ENCODE assay signal across 8 cellular contexts in the genomic region with DNA sequence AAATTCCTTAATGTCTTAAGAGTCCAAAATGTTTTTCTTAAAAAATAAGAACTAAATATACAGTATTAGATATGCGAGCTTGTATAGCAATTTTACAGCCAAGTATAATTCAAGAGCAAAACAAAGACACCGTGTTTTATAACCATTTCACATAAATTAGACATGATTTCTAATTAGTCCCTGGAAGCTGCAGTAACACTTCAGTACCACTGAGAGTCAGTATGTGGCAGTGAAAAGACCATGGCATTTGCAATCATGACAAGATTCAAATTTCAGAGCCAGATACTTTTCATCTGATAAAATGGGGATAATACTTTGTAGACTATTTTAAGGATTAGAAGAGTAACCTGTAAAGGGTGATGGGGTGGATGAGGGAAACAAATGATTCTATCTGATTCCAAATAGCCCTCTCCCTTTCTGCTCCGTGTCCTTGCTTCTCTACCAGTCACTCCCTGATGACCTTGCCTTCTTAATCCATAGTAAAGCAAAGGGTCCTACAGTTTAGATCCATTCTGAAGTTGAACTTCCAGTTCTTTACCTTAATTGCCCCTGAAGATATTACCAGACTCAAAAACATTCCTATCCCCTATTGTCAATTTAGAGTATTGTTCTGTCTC.
DNase-seq lines count a peak whose midpoint lies in the region; ATAC-seq and TF ChIP-seq lines count a peak whose summit lies in the region.

No MANE protein-coding gene starts in this region.

- no peak for TF ChIP-seq POLR2A in ovary (IDR thresholded peaks at IDR 0.05)

- no peaks in the 10 kb centered on the region for H3K27me3 Mint-ChIP-seq in activated naive CD8-positive, alpha-beta T cell treated with anti-CD3 and anti-CD28 coated beads, Interleukin-2, amount 50 U/mL, for 24 hours

- H3K36me3 ChIP-seq in ovary = no peaks in the 10 kb centered on the region

- H3K4me1 Mint-ChIP-seq in activated naive CD8-positive, alpha-beta T cell treated with anti-CD3 and anti-CD28 coated beads, Interleukin-2, amount 50 U/mL, for 24 hours = no peaks in the 10 kb centered on the region

- no peaks in the 10 kb centered on the region for H3K9me3 ChIP-seq in ovary

- peak; percentile 48 for DNase-seq in DMS153 treated with DMSO at 0.1 percent for 48 hours (lab: John Stamatoyannopoulos, UW; ENCODE audit: unreplicated experiment)
- DNase-seq in HT1080 (ENCODE audit: low read depth) = peak; percentile 3
- peak; percentile 58 for DNase-seq in SK-MEL-5 (ENCODE audit: low read depth, low spot score)
- DNase-seq in fibroblast of mammary gland (ENCODE audit: low read depth) = peak; percentile 61
- no peak for DNase-seq in ovary
- DNase-seq in NK-92 treated with Interleukin-12 subunit alpha and Interleukin-12 subunit beta, amount 100 ng/mL, for 24 hours (lab: John Stamatoyannopoulos, UW) = no peak
- no peak for DNase-seq in activated naive CD8-positive, alpha-beta T cell treated with anti-CD3 and anti-CD28 coated beads, Interleukin-2, amount 50 U/mL, for 24 hours

- no peaks in the 10 kb centered on the region for H3K9me3 Mint-ChIP-seq in activated naive CD8-positive, alpha-beta T cell treated with anti-CD3 and anti-CD28 coated beads, Interleukin-2, amount 50 U/mL, for 24 hours

- WGBS in ovary, 3 donors = 34 to 40% (median 37%) methylated on average over 3 of the region's 3 CpGs

- no peaks in the 10 kb centered on the region for H3K27me3 ChIP-seq in ovary

- no peak overlapping the region for H3K4me3 Mint-ChIP-seq in activated naive CD8-positive, alpha-beta T cell treated with anti-CD3 and anti-CD28 coated beads, Interleukin-2, amount 50 U/mL, for 24 hours

- TF ChIP-seq CTCF in fibroblast of mammary gland (conservative IDR thresholded peaks at IDR 0.05; ENCODE audit: control insufficient read depth, insufficient read depth, low read depth, low read length) (peak; percentile 90), ovary (IDR thresholded peaks at IDR 0.05) (peak; percentile 34 to 74 (median 46))

- H3K27ac Mint-ChIP-seq in activated naive CD8-positive, alpha-beta T cell treated with anti-CD3 and anti-CD28 coated beads, Interleukin-2, amount 50 U/mL, for 24 hours = no peak overlapping the region

- in situ Hi-C loops in SK-MEL-5 (cut with HindIII; ENCODE audit: low pct_unique_long_range_greater_than_20kb, low sequenced_read_pairs) = no loop called here

- H3K4me3 ChIP-seq in fibroblast of mammary gland (ENCODE audit: control insufficient read depth, low read depth, low read length) = no peak overlapping the region
- no peak overlapping the region for H3K4me3 ChIP-seq in ovary

- intact Hi-C loops in ovary (cut with DNase I) = loop anchor here in 3 of 4 donors (5.0 to 10.0 kb wide), 2 partner anchors 340 to 342 kb away; a partner anchor contains a TSS

- no peaks in the 10 kb centered on the region for H3K4me1 ChIP-seq in ovary (ENCODE audit: insufficient read depth)

- no peaks in the 10 kb centered on the region for H3K36me3 Mint-ChIP-seq in activated naive CD8-positive, alpha-beta T cell treated with anti-CD3 and anti-CD28 coated beads, Interleukin-2, amount 50 U/mL, for 24 hours (ENCODE audit: low read depth)

- no peak for TF ChIP-seq EP300 in ovary (IDR thresholded peaks at IDR 0.05)

- H3K27ac ChIP-seq in ovary = no peak overlapping the region

- ATAC-seq in GM19372 (IDR thresholded peaks at IDR 0.05; ENCODE audit: low read depth, unreplicated experiment) = peak; percentile 60
- ATAC-seq in activated naive CD8-positive, alpha-beta T cell treated with anti-CD3 and anti-CD28 coated beads, Interleukin-2, amount 50 U/mL, for 24 hours = no peak

Comparison
In these comparisons a context has a peak if more than half of its experiments do, and no peak if none do; other contexts are left out.
1. DNase-seq: peak in DMS153 treated with DMSO at 0.1 percent for 48 hours (single experiment), HT1080 (single experiment), SK-MEL-5 (single experiment) and fibroblast of mammary gland (single experiment); none in ovary (0 of 5), NK-92 treated with Interleukin-12 subunit alpha and Interleukin-12 subunit beta, amount 100 ng/mL, for 24 hours (single experiment) and activated naive CD8-positive, alpha-beta T cell treated with anti-CD3 and anti-CD28 coated beads, Interleukin-2, amount 50 U/mL, for 24 hours (single experiment).